Comparison of ENCODE assay signal across 17 cellular contexts in the genomic region with DNA sequence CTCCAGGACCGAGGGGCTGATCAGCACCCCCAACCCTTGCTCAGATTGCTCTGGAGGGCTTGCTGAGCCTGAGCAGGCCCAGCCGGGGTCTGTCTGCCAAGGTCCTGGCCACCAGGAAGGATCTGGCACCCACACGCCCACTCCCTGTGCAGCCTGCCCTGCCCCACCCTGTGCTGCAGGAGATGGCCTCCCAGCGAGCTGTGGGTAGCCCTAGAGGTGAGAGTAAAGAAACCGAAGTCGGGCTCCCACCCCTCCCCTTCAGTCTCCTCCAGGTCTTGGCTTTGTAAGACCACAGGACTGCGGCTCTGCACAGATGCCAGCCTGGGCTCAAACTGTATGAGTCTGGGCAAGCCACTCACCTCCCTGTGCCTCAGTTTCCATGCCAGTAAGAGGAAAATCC.
A peak's percentile ranks its signal among the peaks of the same experiment; 100 is the strongest.
DNase-seq lines count a peak whose midpoint lies in the region; ATAC-seq and TF ChIP-seq lines count a peak whose summit lies in the region.
"Had no signal": no experiment of that assay in that cellular context is flagged by ENCODE, and none has a peak within 500 bp of the region (broad histone marks: within the 10 kb centered on the region; RNA-seq: fewer than 3 reads in every experiment).

No MANE protein-coding gene starts in this region.

- peak overlapping the region; percentile 32 to 88 (median 76) for H3K4me3 Mint-ChIP-seq in CD8-positive, alpha-beta memory T cell
- H3K4me3 Mint-ChIP-seq in activated naive CD8-positive, alpha-beta T cell: peak overlapping the region; percentile 35
- H3K4me3 Mint-ChIP-seq in naive thymus-derived CD8-positive, alpha-beta T cell: peak overlapping the region in 9 of 10 donors; percentile 19 to 92 (median 74)

- no peaks in the 10 kb centered on the region for H3K27me3 ChIP-seq in CD8-positive, alpha-beta memory T cell (ENCODE audit: insufficient read depth, low read length, poor library complexity, severe bottlenecking)
- H3K27me3 ChIP-seq in effector memory CD4-positive, alpha-beta T cell (replicated peaks; ENCODE audit: control insufficient read depth, insufficient read depth, low read length, poor library complexity, severe bottlenecking): no peaks in the 10 kb centered on the region
- H3K27me3 ChIP-seq: MG63 had no signal

- peaks cover 35 to 57% (median 49%) of the 10 kb centered on the region in 3 donors for H3K4me1 Mint-ChIP-seq in CD8-positive, alpha-beta memory T cell
- peaks cover 58% of the 10 kb centered on the region for H3K4me1 Mint-ChIP-seq in activated naive CD8-positive, alpha-beta T cell (ENCODE audit: low read depth)
- peaks cover 40 to 89% (median 65%) of the 10 kb centered on the region in 4 donors for H3K4me1 Mint-ChIP-seq in naive thymus-derived CD8-positive, alpha-beta T cell

- H3K4me1 ChIP-seq in CD8-positive, alpha-beta memory T cell (ENCODE audit: insufficient read depth, low read length): peaks cover 25% of the 10 kb centered on the region
- no peaks in the 10 kb centered on the region for H3K4me1 ChIP-seq in HEK293 (ENCODE audit: control insufficient read depth, insufficient read depth, low read length)
- peaks cover 19% of the 10 kb centered on the region for H3K4me1 ChIP-seq in effector memory CD4-positive, alpha-beta T cell (ENCODE audit: control insufficient read depth, insufficient read depth, low read length, poor library complexity, severe bottlenecking)

- DNase-seq in CD8-positive, alpha-beta memory T cell: peak in 1 of 5 donors; percentile 19
- peak in 5 of 10 donors; percentile 12 to 35 (median 28) for DNase-seq in naive thymus-derived CD8-positive, alpha-beta T cell
- DNase-seq in effector memory CD4-positive, alpha-beta T cell: no peak
- DNase-seq in LoVo (ENCODE audit: low spot score) (no peak), hypothalamus (lab: John Stamatoyannopoulos, UW) (no peak)
- DNase-seq: EL, MG63, NCI-H1105, NCI-H187 treated with DMSO at 0.1 percent for 48 hours, NCI-H2171 treated with DMSO at 0.1 percent for 48 hours, NCI-H510A, NCI-H82, Right ventricle myocardium superior, SK-N-SH had no signal

- H3K36me3 ChIP-seq in CD8-positive, alpha-beta memory T cell (ENCODE audit: insufficient read depth, low read length): no peaks in the 10 kb centered on the region
- no peaks in the 10 kb centered on the region for H3K36me3 ChIP-seq in HEK293 (ENCODE audit: control insufficient read depth in 2 of 2, insufficient read depth in 1 of 2, low read length in 2 of 2)
- no peaks in the 10 kb centered on the region for H3K36me3 ChIP-seq in effector memory CD4-positive, alpha-beta T cell (ENCODE audit: control insufficient read depth, insufficient read depth, low read length)
- H3K36me3 ChIP-seq: MG63 had no signal

- CTCF ChIA-PET in CD8-positive, alpha-beta memory T cell (lab: Charles Lee): no interaction called here
- CTCF ChIA-PET in HEK293 (lab: Yijun Ruan, JAX): no interaction called here

- no peaks in the 10 kb centered on the region for H3K27me3 Mint-ChIP-seq in CD8-positive, alpha-beta memory T cell
- H3K27me3 Mint-ChIP-seq in activated naive CD8-positive, alpha-beta T cell: no peaks in the 10 kb centered on the region
- no peaks in the 10 kb centered on the region for H3K27me3 Mint-ChIP-seq in naive thymus-derived CD8-positive, alpha-beta T cell

- no peak overlapping the region for H3K27ac ChIP-seq in CD8-positive, alpha-beta memory T cell (ENCODE audit: low read depth, low read length)
- H3K27ac ChIP-seq in HEK293 (ENCODE audit: extremely low read depth, low read depth, low read length): no peak overlapping the region
- H3K27ac ChIP-seq in effector memory CD4-positive, alpha-beta T cell (ENCODE audit: insufficient read depth, low read length, poor library complexity, severe bottlenecking): no peak overlapping the region

- POLR2A ChIA-PET in CD8-positive, alpha-beta memory T cell (lab: Charles Lee): no interaction called here
- POLR2A ChIA-PET in HEK293 (lab: Yijun Ruan, JAX): no interaction called here
- POLR2A ChIA-PET in naive thymus-derived CD8-positive, alpha-beta T cell (lab: Charles Lee): no interaction called here

- peak; percentile 80 to 81 for ATAC-seq in naive thymus-derived CD8-positive, alpha-beta T cell
- ATAC-seq: K562 had no signal

- H3K27ac Mint-ChIP-seq in CD8-positive, alpha-beta memory T cell: peak overlapping the region in 5 of 8 donors; percentile 71 to 95 (median 83)
- no peak overlapping the region for H3K27ac Mint-ChIP-seq in activated naive CD8-positive, alpha-beta T cell
- peak overlapping the region in 9 of 10 donors; percentile 5 to 98 (median 80) for H3K27ac Mint-ChIP-seq in naive thymus-derived CD8-positive, alpha-beta T cell

- no peak for TF ChIP-seq CTCF in HEK293 (tag by site-specific recombination; IDR thresholded peaks at IDR 0.05)

- H3K4me3 ChIP-seq in CD8-positive, alpha-beta memory T cell (ENCODE audit: low read length): no peak overlapping the region
- H3K4me3 ChIP-seq in HEK293 (ENCODE audit: low read depth, low read length): no peak overlapping the region
- no peak overlapping the region for H3K4me3 ChIP-seq in effector memory CD4-positive, alpha-beta T cell (ENCODE audit: insufficient read depth, low read depth, low read length, poor library complexity, severe bottlenecking)
- H3K4me3 ChIP-seq: K562, MG63 had no signal

- H3K36me3 Mint-ChIP-seq in CD8-positive, alpha-beta memory T cell: no peaks in the 10 kb centered on the region
- no peaks in the 10 kb centered on the region for H3K36me3 Mint-ChIP-seq in activated naive CD8-positive, alpha-beta T cell
- H3K36me3 Mint-ChIP-seq in naive thymus-derived CD8-positive, alpha-beta T cell: no peaks in the 10 kb centered on the region

- no peaks in the 10 kb centered on the region for H3K9me3 Mint-ChIP-seq in CD8-positive, alpha-beta memory T cell
- no peaks in the 10 kb centered on the region for H3K9me3 Mint-ChIP-seq in activated naive CD8-positive, alpha-beta T cell (ENCODE audit: low read depth)
- H3K9me3 Mint-ChIP-seq in naive thymus-derived CD8-positive, alpha-beta T cell: peaks cover 0 to 2% (median 0%) of the 10 kb centered on the region in 9 donors

- H3K9me3 ChIP-seq in CD8-positive, alpha-beta memory T cell (ENCODE audit: low read length): no peaks in the 10 kb centered on the region
- H3K9me3 ChIP-seq in HEK293 (ENCODE audit: control insufficient read depth, insufficient read depth, low read depth, low read length): no peaks in the 10 kb centered on the region
- H3K9me3 ChIP-seq in effector memory CD4-positive, alpha-beta T cell (ENCODE audit: control insufficient read depth, low read length): no peaks in the 10 kb centered on the region
- H3K9me3 ChIP-seq: MG63, SK-N-SH had no signal

TF ChIP-seq in HEK293, 187 proteins besides CTCF, POLR2A, EP300 and RAD21:
- TF ChIP-seq GLIS1 (tag by site-specific recombination; IDR thresholded peaks at IDR 0.05) (peak; percentile 96), ATF2 (tag by site-specific recombination; IDR thresholded peaks at IDR 0.05; ENCODE audit: low read depth) (no peak), ZFHX2 (tag by site-specific recombination; conservative IDR thresholded peaks at IDR 0.05) (0 out of 2 replicates have a peak, but pooled peaks have one; percentile 10)
TF ChIP-seq in HEK293: peak in this region for 2.
